In the genomic region with DNA sequence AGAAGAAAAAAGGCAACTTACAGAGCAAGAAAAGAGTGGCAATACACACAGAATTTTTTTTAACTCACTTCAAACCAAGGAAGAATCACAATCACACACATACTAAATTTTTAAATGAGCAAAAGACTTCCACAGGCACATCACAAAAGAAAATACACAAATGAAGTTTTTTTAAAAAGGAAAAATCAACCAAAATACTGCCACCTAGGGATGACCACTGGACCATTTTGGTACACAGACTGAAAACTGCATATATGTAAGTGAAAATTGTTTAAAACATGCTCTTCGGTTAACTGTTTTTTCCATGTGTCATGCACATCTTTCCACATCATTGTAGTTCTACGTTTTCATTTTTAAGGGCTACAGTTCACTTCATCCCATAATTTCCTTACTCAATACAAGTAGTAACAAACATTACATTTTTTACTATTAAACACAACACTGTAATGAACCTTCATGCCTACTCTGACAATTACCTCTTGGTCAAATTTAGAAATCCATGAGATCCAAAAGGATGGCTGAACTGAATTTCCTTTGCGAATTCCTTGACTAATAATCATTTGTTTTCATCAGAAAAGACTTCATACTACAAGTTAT, we compare ENCODE assay signal across 2 cellular contexts.
TF ChIP-seq lines count a peak whose summit lies in the region.

No MANE protein-coding gene starts in this region.

TF ChIP-seq in SK-N-SH, 30 proteins besides CTCF, POLR2A, EP300 and RAD21 (continued from another document):
- TF ChIP-seq, protein P1, sequence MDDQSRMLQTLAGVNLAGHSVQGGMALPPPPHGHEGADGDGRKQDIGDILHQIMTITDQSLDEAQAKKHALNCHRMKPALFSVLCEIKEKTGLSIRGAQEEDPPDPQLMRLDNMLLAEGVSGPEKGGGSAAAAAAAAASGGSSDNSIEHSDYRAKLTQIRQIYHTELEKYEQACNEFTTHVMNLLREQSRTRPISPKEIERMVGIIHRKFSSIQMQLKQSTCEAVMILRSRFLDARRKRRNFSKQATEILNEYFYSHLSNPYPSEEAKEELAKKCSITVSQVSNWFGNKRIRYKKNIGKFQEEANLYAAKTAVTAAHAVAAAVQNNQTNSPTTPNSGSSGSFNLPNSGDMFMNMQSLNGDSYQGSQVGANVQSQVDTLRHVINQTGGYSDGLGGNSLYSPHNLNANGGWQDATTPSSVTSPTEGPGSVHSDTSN (IDR thresholded peaks at IDR 0.05), result no peak
TF ChIP-seq in SK-N-SH: peak in this region for 0.

TF ChIP-seq in SK-N-SH treated with all-trans-retinoic acid at 6 μM for 48 hours, 23 proteins besides CTCF, POLR2A, EP300 and RAD21 (continued from another document):
- TF ChIP-seq GLIS3 (CRISPR knock-in tag; IDR thresholded peaks at IDR 0.05), result no peak
- TF ChIP-seq TOX (CRISPR knock-in tag; IDR thresholded peaks at IDR 0.05; ENCODE audit: borderline replicate concordance), result no peak
- TF ChIP-seq CSDC2 (CRISPR knock-in tag; IDR thresholded peaks at IDR 0.05), result no peak
